In genomic region chr15:45645026-45645980, GRCh38 we compare ENCODE assay signal across 9 cellular contexts. TPM values are rescaled to one million over a fixed set of nuclear protein-coding genes. Genes with fewer than 3 reads are reported as not detected.
DNase-seq lines count a peak whose midpoint lies in the region; ATAC-seq and TF ChIP-seq lines count a peak whose summit lies in the region.
"Had no signal": no experiment of that assay in that cellular context is flagged by ENCODE, and none has a peak within 500 bp of the region (broad histone marks: within the 10 kb centered on the region; RNA-seq: fewer than 3 reads in every experiment).

No MANE protein-coding gene starts in this region.

- H3K36me3 ChIP-seq in heart left ventricle (no peaks in the 10 kb centered on the region), left ventricle myocardium inferior (no peaks in the 10 kb centered on the region), upper lobe of right lung (no peaks in the 10 kb centered on the region), SJCRH30 (no peaks in the 10 kb centered on the region)

- no peaks in the 10 kb centered on the region for H3K9me3 ChIP-seq in heart left ventricle
- H3K9me3 ChIP-seq in left ventricle myocardium inferior (replicated peaks) = no peaks in the 10 kb centered on the region
- no peaks in the 10 kb centered on the region for H3K9me3 ChIP-seq in upper lobe of right lung
- no peaks in the 10 kb centered on the region for H3K9me3 ChIP-seq in SJCRH30 (replicated peaks)

- H3K4me3 Mint-ChIP-seq in activated naive CD8-positive, alpha-beta T cell treated with anti-CD3 and anti-CD28 coated beads, Interleukin-2, amount 50 U/mL, for 24 hours = peak overlapping the region; percentile 36

- 83 to 86% (median 85%) methylated on average over 9 of the region's 9 CpGs for WGBS in heart left ventricle, 4 donors

- peak overlapping the region; percentile 45 for H3K27ac Mint-ChIP-seq in activated naive CD8-positive, alpha-beta T cell treated with anti-CD3 and anti-CD28 coated beads, Interleukin-2, amount 50 U/mL, for 24 hours

- H3K36me3 Mint-ChIP-seq in activated naive CD8-positive, alpha-beta T cell treated with anti-CD3 and anti-CD28 coated beads, Interleukin-2, amount 50 U/mL, for 24 hours (ENCODE audit: low read depth) = peaks cover 22% of the 10 kb centered on the region

- DNase-seq in heart left ventricle (no peak), left ventricle myocardium inferior (no peak), left colon (peak in 1 of 2 donors; percentile 69), upper lobe of right lung (no peak), NCI-H510A treated with DMSO at 0.1 percent for 48 hours (lab: John Stamatoyannopoulos, UW) (no peak), SJCRH30 (no peak)
- no peak for DNase-seq in activated naive CD8-positive, alpha-beta T cell treated with anti-CD3 and anti-CD28 coated beads, Interleukin-2, amount 50 U/mL, for 24 hours
- DNase-seq: Kasumi-1 had no signal

- H3K27me3 Mint-ChIP-seq in activated naive CD8-positive, alpha-beta T cell treated with anti-CD3 and anti-CD28 coated beads, Interleukin-2, amount 50 U/mL, for 24 hours = no peaks in the 10 kb centered on the region

- ATAC-seq in heart left ventricle = peak in 3 of 4 donors; percentile 12 to 48 (median 18)
- peak; percentile 38 for ATAC-seq in activated naive CD8-positive, alpha-beta T cell treated with anti-CD3 and anti-CD28 coated beads, Interleukin-2, amount 50 U/mL, for 24 hours
- ATAC-seq in left colon = peak; percentile 58
- peak; percentile 57 for ATAC-seq in upper lobe of right lung
- no peak for ATAC-seq in HG02588 (IDR thresholded peaks at IDR 0.05; ENCODE audit: unreplicated experiment)

- no peaks in the 10 kb centered on the region for H3K9me3 Mint-ChIP-seq in activated naive CD8-positive, alpha-beta T cell treated with anti-CD3 and anti-CD28 coated beads, Interleukin-2, amount 50 U/mL, for 24 hours

- H3K4me1 Mint-ChIP-seq in activated naive CD8-positive, alpha-beta T cell treated with anti-CD3 and anti-CD28 coated beads, Interleukin-2, amount 50 U/mL, for 24 hours = peaks cover 78% of the 10 kb centered on the region

- H3K4me3 ChIP-seq in heart left ventricle (no peak overlapping the region), left ventricle myocardium inferior (no peak overlapping the region), upper lobe of right lung (no peak overlapping the region), SJCRH30 (no peak overlapping the region)

- TF ChIP-seq CTCF in heart left ventricle (IDR thresholded peaks at IDR 0.05) = no peak
- TF ChIP-seq CTCF in left ventricle myocardium inferior (IDR thresholded peaks at IDR 0.05; ENCODE audit: borderline replicate concordance) = no peak
- TF ChIP-seq CTCF in upper lobe of right lung (IDR thresholded peaks at IDR 0.05) = no peak

- H3K27me3 ChIP-seq in heart left ventricle (no peaks in the 10 kb centered on the region), left ventricle myocardium inferior (ENCODE audit: low read depth) (no peaks in the 10 kb centered on the region), upper lobe of right lung (no peaks in the 10 kb centered on the region), SJCRH30 (peaks cover 4% of the 10 kb centered on the region; the same call in 1 of the 2 replicates)

- H3K27ac ChIP-seq in heart left ventricle (peak overlapping the region in 4 of 12 donors; percentile 4 to 77 (median 34)), left ventricle myocardium inferior (replicated peaks) (no peak overlapping the region), upper lobe of right lung (peak overlapping the region; percentile 80), SJCRH30 (no peak overlapping the region)

- TF ChIP-seq POLR2A in heart left ventricle (IDR thresholded peaks at IDR 0.05) = no peak

- H3K4me1 ChIP-seq in heart left ventricle = peaks cover 0 to 92% (median 30%) of the 10 kb centered on the region in 12 donors
- H3K4me1 ChIP-seq in left ventricle myocardium inferior = peaks cover 64% of the 10 kb centered on the region
- peaks cover 91% of the 10 kb centered on the region for H3K4me1 ChIP-seq in upper lobe of right lung
- no peaks in the 10 kb centered on the region for H3K4me1 ChIP-seq in SJCRH30

- intact Hi-C loops in heart left ventricle (cut with DNase I) (no loop called here), left ventricle myocardium inferior (cut with micrococcal nuclease) (no loop called here), left colon (cut with DNase I, micrococcal nuclease) (no loop called here), upper lobe of right lung (cut with DNase I) (no loop called here)

RNA-seq across cellular contexts. Expression of gene SQOR, which starts 10.5 kb away (rescaled TPM):
- total RNA-seq in heart left ventricle = 10 to 100 TPM; 14.8 to 60.9 (median 18.5) TPM
- 10 to 100 TPM in 1 of 2 donors, 1 to 10 TPM in 1; 9.5 to 13.5 TPM for polyA plus RNA-seq in heart left ventricle
- total RNA-seq in left ventricle myocardium inferior = 16.5 TPM
- 100 to 1,000 TPM; 303 to 408 TPM for total RNA-seq in left colon
- total RNA-seq in upper lobe of right lung = 103 TPM
- total RNA-seq in SJCRH30 (2014; rRNA removed; shearing (Covaris generic)) = 0.51 and 0.67 TPM in 2 replicates

RNA-seq across cellular contexts. Expression of gene BLOC1S6, which starts 58.1 kb away (rescaled TPM):
- 10 to 100 TPM; 21.4 to 38.9 (median 27.0) TPM for total RNA-seq in heart left ventricle
- polyA plus RNA-seq in heart left ventricle = 10 to 100 TPM in 1 of 2 donors, 1 to 10 TPM in 1; 9.4 to 26.6 TPM
- 24.3 TPM for total RNA-seq in left ventricle myocardium inferior
- 10 to 100 TPM; 24.0 to 25.9 TPM for total RNA-seq in left colon
- total RNA-seq in upper lobe of right lung = 40.9 TPM
- total RNA-seq in SJCRH30 (2014; rRNA removed; shearing (Covaris generic)) = 70.2 and 70.9 TPM in 2 replicates
